ENCODE assay signal across 10 cellular contexts in the genomic region with DNA sequence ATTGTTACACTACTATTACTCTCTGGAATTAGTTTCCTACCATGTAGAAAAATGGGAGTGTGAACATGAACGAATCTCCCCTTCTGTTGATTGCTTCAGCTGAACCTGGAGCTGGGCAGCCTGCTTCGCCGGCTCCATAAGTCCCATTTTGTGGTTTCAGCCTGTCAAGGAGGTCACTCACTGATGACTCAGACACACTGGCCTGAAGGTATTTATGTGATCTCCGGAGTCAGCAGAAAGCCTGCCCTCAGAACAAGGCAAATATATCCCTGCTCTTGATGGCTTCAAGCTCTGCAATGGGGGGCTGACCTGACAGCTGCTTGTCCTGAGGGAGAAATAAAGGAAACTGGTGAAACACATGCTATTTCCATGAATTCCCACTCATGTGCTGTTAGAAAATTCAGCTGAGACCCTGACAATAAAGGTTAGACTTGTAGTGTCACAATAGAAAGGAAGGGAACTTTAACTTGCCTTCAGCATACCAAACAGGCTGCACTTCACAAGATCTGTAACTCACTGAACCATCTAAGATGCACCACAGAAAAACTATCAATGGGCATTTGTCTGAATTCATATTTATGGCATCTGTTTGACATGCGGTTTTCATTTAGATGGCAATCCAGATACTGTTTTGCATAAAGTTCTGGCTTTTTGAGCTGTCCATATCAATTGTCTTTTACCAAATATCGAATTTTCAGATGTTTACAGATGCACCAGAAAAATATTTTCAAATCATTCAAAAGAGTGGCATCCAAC.
DNase-seq lines count a peak whose midpoint lies in the region; FAIRE-seq and TF ChIP-seq lines count a peak whose summit lies in the region.
"Had no signal": no experiment of that assay in that cellular context is flagged by ENCODE, and none has a peak within 500 bp of the region (broad histone marks: within the 10 kb centered on the region; RNA-seq: fewer than 3 reads in every experiment).

No MANE protein-coding gene starts in this region.

- H3K4me1 Mint-ChIP-seq in activated CD4-positive, alpha-beta T cell treated with anti-CD3 and anti-CD28 coated beads, Interleukin-2, amount 10 ng/mL, durations not matched to agents 24 days and 14 days: no peaks in the 10 kb centered on the region
- H3K4me1 Mint-ChIP-seq: activated CD4-positive, alpha-beta T cell treated with anti-CD3 and anti-CD28 coated beads, Interleukin-2, amount 10 ng/mL, durations not matched to agents 7 days and 5 days had no signal

- no peak overlapping the region for H3K27ac Mint-ChIP-seq in activated CD4-positive, alpha-beta T cell treated with anti-CD3 and anti-CD28 coated beads, Interleukin-2, amount 10 ng/mL, durations not matched to agents 24 days and 14 days
- H3K27ac Mint-ChIP-seq: activated CD4-positive, alpha-beta T cell treated with anti-CD3 and anti-CD28 coated beads, Interleukin-2, amount 10 ng/mL, durations not matched to agents 7 days and 5 days had no signal

- no peak overlapping the region for H3K4me3 ChIP-seq in epithelial cell of esophagus (ENCODE audit: low read length)

- TF ChIP-seq CTCF in epithelial cell of esophagus (IDR thresholded peaks at IDR 0.05; ENCODE audit: insufficient read depth, low read depth, low read length, missing control alignments): no peak

- no peaks in the 10 kb centered on the region for H3K36me3 Mint-ChIP-seq in activated CD4-positive, alpha-beta T cell treated with anti-CD3 and anti-CD28 coated beads, Interleukin-2, amount 10 ng/mL, durations not matched to agents 24 days and 14 days (ENCODE audit: low read depth)

- no peaks in the 10 kb centered on the region for H3K27me3 Mint-ChIP-seq in activated CD4-positive, alpha-beta T cell treated with anti-CD3 and anti-CD28 coated beads, Interleukin-2, amount 10 ng/mL, durations not matched to agents 24 days and 14 days
- H3K27me3 Mint-ChIP-seq: activated CD4-positive, alpha-beta T cell treated with anti-CD3 and anti-CD28 coated beads, Interleukin-2, amount 10 ng/mL, durations not matched to agents 7 days and 5 days had no signal

- peak; percentile 96 for FAIRE-seq in RCC 7860 (lab: Jason Lieb, UNC)

- intact Hi-C loops in activated CD4-positive, alpha-beta T cell treated with anti-CD3 and anti-CD28 coated beads, Interleukin-2, amount 10 ng/mL, durations not matched to agents 24 days and 14 days (cut with micrococcal nuclease): no loop called here

- H3K9me3 Mint-ChIP-seq in activated CD4-positive, alpha-beta T cell treated with anti-CD3 and anti-CD28 coated beads, Interleukin-2, amount 10 ng/mL, durations not matched to agents 24 days and 14 days: no peaks in the 10 kb centered on the region
- H3K9me3 Mint-ChIP-seq: activated CD4-positive, alpha-beta T cell treated with anti-CD3 and anti-CD28 coated beads, Interleukin-2, amount 10 ng/mL, durations not matched to agents 7 days and 5 days had no signal

- H3K4me3 Mint-ChIP-seq in activated CD4-positive, alpha-beta T cell treated with anti-CD3 and anti-CD28 coated beads, Interleukin-2, amount 10 ng/mL, durations not matched to agents 24 days and 14 days: no peak overlapping the region
- H3K4me3 Mint-ChIP-seq: activated CD4-positive, alpha-beta T cell treated with anti-CD3 and anti-CD28 coated beads, Interleukin-2, amount 10 ng/mL, durations not matched to agents 7 days and 5 days had no signal

- DNase-seq in GM04504 (ENCODE audit: low read depth) (peak; percentile 91), RCC 7860 (ENCODE audit: low spot score) (peak; percentile 90), epithelial cell of esophagus (ENCODE audit: low read depth) (peak; percentile 84), renal cortical epithelial cell (ENCODE audit: low read depth) (peak; percentile 94), GF-D8 (lab: John Stamatoyannopoulos, UW) (no peak), NCI-H69 (lab: John Stamatoyannopoulos, UW) (no peak), NOMO-1 treated with dmso at 0.1 percent for 144 hours (lab: John Stamatoyannopoulos, UW; ENCODE audit: unreplicated experiment) (no peak)
- DNase-seq in activated CD4-positive, alpha-beta T cell treated with anti-CD3 and anti-CD28 coated beads, Interleukin-2, amount 10 ng/mL, durations not matched to agents 24 days and 14 days: no peak
- DNase-seq: activated CD4-positive, alpha-beta T cell treated with anti-CD3 and anti-CD28 coated beads, Interleukin-2, amount 10 ng/mL, durations not matched to agents 7 days and 5 days; caudate nucleus had no signal

Comparison
In these comparisons a context has a peak if more than half of its experiments do, and no peak if none do; other contexts are left out.
1. DNase-seq: peak in GM04504 (single experiment), RCC 7860 (single experiment), epithelial cell of esophagus (single experiment) and renal cortical epithelial cell (single experiment); none in activated CD4-positive, alpha-beta T cell treated with anti-CD3 and anti-CD28 coated beads, Interleukin-2, amount 10 ng/mL, durations not matched to agents 24 days and 14 days (single experiment), GF-D8 (single experiment), NCI-H69 (single experiment) and NOMO-1 treated with dmso at 0.1 percent for 144 hours (single experiment).